Comparison of ENCODE assay signal across 23 cellular contexts in the genomic region with DNA sequence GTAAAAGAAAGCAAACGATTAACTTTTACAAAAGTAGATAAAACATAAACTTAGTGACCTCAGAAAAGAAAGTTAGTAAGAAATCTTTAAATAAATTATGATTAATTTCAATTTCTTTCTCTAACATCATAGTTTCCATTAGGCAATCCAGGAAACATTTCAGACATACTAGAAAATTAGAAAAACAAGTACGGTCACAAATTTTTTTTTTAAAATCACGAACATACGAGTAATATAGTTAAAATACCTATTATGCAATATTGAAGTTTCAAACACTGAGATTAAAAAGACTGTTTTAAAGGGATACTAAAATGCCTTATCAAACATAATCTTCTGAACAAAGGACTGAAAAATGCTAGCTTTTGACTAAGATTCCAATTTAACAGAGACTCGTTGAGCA. TPM values are rescaled to one million over a fixed set of nuclear protein-coding genes. Genes with fewer than 3 reads are reported as not detected.
DNase-seq lines count a peak whose midpoint lies in the region; ATAC-seq and TF ChIP-seq lines count a peak whose summit lies in the region.
"Had no signal": no experiment of that assay in that cellular context is flagged by ENCODE, and none has a peak within 500 bp of the region (broad histone marks: within the 10 kb centered on the region; RNA-seq: fewer than 3 reads in every experiment).

No MANE protein-coding gene starts in this region.

- no peak for DNase-seq in activated T-cell treated with anti-CD3 and anti-CD28 coated beads, Interleukin-2, amount 50 U/mL, for 24 hours
- DNase-seq in activated T-cell treated with anti-CD3 and anti-CD28 coated beads, Interleukin-2, amount 50 U/mL, for 48 hours: no peak
- peak; percentile 49 for DNase-seq in fibroblast of peridontal ligament (ENCODE audit: extremely low read depth)
- DNase-seq in thoracic aorta (ENCODE audit: low spot score): no peak
- DNase-seq in activated T-helper 2 cell treated with anti-CD3 and anti-CD28 coated beads, Interferon-gamma antibody, Interleukin-2, Interleukin-4, amounts not matched to agents 10 μg/mL and 5 μg/mL and 100 μg/mL, durations not matched to agents 14 hours and 24 hours and 36 hours (ENCODE audit: low spot score): no peak
- DNase-seq in stimulated activated naive CD4-positive, alpha-beta T cell (lab: John Stamatoyannopoulos, UW): no peak
- DNase-seq: activated gamma-delta T cell treated with Interleukin-2 at 50 U/mL for 16 hours; colonic mucosa; DND-41; gastrocnemius medialis; MV-4-11; naive thymus-derived CD4-positive, alpha-beta T cell; NCI-H187 treated with DMSO at 0.1 percent for 48 hours; NCI-H2227 treated with DMSO at 0.1 percent for 48 hours; NCI-H82; PC-9; stimulated activated CD4-positive, alpha-beta T cell treated with anti-CD3 and anti-CD28 coated beads, Interleukin-4, amount 100 ng/mL, for 1 hour; T-helper 1 cell; WERI-Rb-1 had no signal

- peak; percentile 74 for ATAC-seq in thoracic aorta (ENCODE audit: insufficient number of reproducible peaks, low FRiP score, low read depth)
- ATAC-seq in GM19397 (IDR thresholded peaks at IDR 0.05; ENCODE audit: unreplicated experiment): no peak
- ATAC-seq: gastrocnemius medialis; naive thymus-derived CD4-positive, alpha-beta T cell had no signal

- H3K4me1 Mint-ChIP-seq in activated T-cell treated with anti-CD3 and anti-CD28 coated beads, Interleukin-2, amount 50 U/mL, for 24 hours (ENCODE audit: low read depth): peaks cover 47% of the 10 kb centered on the region
- H3K4me1 Mint-ChIP-seq in activated naive CD8-positive, alpha-beta T cell (ENCODE audit: low read depth): peaks cover 43% of the 10 kb centered on the region
- peaks cover 26% of the 10 kb centered on the region for H3K4me1 Mint-ChIP-seq in activated T-helper 2 cell treated with anti-CD3 and anti-CD28 coated beads, Interferon-gamma antibody, Interleukin-2, Interleukin-4, amounts not matched to agents 10 μg/mL and 5 μg/mL and 100 μg/mL, durations not matched to agents 14 hours and 24 hours and 36 hours (ENCODE audit: low read depth)

- no peak overlapping the region for H3K4me3 Mint-ChIP-seq in activated T-cell treated with anti-CD3 and anti-CD28 coated beads, Interleukin-2, amount 50 U/mL, for 24 hours
- H3K4me3 Mint-ChIP-seq in activated naive CD8-positive, alpha-beta T cell: peak overlapping the region; percentile 22
- no peak overlapping the region for H3K4me3 Mint-ChIP-seq in activated T-helper 2 cell treated with anti-CD3 and anti-CD28 coated beads, Interferon-gamma antibody, Interleukin-2, Interleukin-4, amounts not matched to agents 10 μg/mL and 5 μg/mL and 100 μg/mL, durations not matched to agents 14 hours and 24 hours and 36 hours (ENCODE audit: low read depth)
- H3K4me3 Mint-ChIP-seq: memory B cell; naive thymus-derived CD4-positive, alpha-beta T cell had no signal

- H3K27ac ChIP-seq in thoracic aorta: peak overlapping the region; percentile 46 to 68
- H3K27ac ChIP-seq: colonic mucosa, gastrocnemius medialis, PC-9, WERI-Rb-1 had no signal

- no peaks in the 10 kb centered on the region for H3K27me3 ChIP-seq in thoracic aorta (replicated peaks; ENCODE audit: insufficient read depth)
- H3K27me3 ChIP-seq: colonic mucosa, gastrocnemius medialis had no signal

- peaks cover 86% of the 10 kb centered on the region for H3K36me3 Mint-ChIP-seq in activated T-cell treated with anti-CD3 and anti-CD28 coated beads, Interleukin-2, amount 50 U/mL, for 24 hours (ENCODE audit: low read depth)
- H3K36me3 Mint-ChIP-seq in activated naive CD8-positive, alpha-beta T cell: peaks cover 20% of the 10 kb centered on the region
- peaks cover 58% of the 10 kb centered on the region for H3K36me3 Mint-ChIP-seq in activated T-helper 2 cell treated with anti-CD3 and anti-CD28 coated beads, Interferon-gamma antibody, Interleukin-2, Interleukin-4, amounts not matched to agents 10 μg/mL and 5 μg/mL and 100 μg/mL, durations not matched to agents 14 hours and 24 hours and 36 hours (ENCODE audit: low read depth)

- no peaks in the 10 kb centered on the region for H3K27me3 Mint-ChIP-seq in activated T-cell treated with anti-CD3 and anti-CD28 coated beads, Interleukin-2, amount 50 U/mL, for 24 hours
- no peaks in the 10 kb centered on the region for H3K27me3 Mint-ChIP-seq in activated naive CD8-positive, alpha-beta T cell
- no peaks in the 10 kb centered on the region for H3K27me3 Mint-ChIP-seq in activated T-helper 2 cell treated with anti-CD3 and anti-CD28 coated beads, Interferon-gamma antibody, Interleukin-2, Interleukin-4, amounts not matched to agents 10 μg/mL and 5 μg/mL and 100 μg/mL, durations not matched to agents 14 hours and 24 hours and 36 hours (ENCODE audit: low read depth)
- H3K27me3 Mint-ChIP-seq: memory B cell; naive thymus-derived CD4-positive, alpha-beta T cell; progenitor cell of endocrine pancreas had no signal

- H3K36me3 ChIP-seq in thoracic aorta: peaks cover 23% of the 10 kb centered on the region
- H3K36me3 ChIP-seq: colonic mucosa had no signal

- H3K27ac Mint-ChIP-seq in activated T-cell treated with anti-CD3 and anti-CD28 coated beads, Interleukin-2, amount 50 U/mL, for 24 hours: peak overlapping the region; percentile 90
- H3K27ac Mint-ChIP-seq in activated naive CD8-positive, alpha-beta T cell: peak overlapping the region; percentile 89
- no peak overlapping the region for H3K27ac Mint-ChIP-seq in activated T-helper 2 cell treated with anti-CD3 and anti-CD28 coated beads, Interferon-gamma antibody, Interleukin-2, Interleukin-4, amounts not matched to agents 10 μg/mL and 5 μg/mL and 100 μg/mL, durations not matched to agents 14 hours and 24 hours and 36 hours
- H3K27ac Mint-ChIP-seq: memory B cell, progenitor cell of endocrine pancreas had no signal

- intact Hi-C loops in activated T-helper 2 cell treated with anti-CD3 and anti-CD28 coated beads, Interferon-gamma antibody, Interleukin-2, Interleukin-4, amounts not matched to agents 10 μg/mL and 5 μg/mL and 100 μg/mL, durations not matched to agents 14 hours and 24 hours and 36 hours (cut with micrococcal nuclease): no loop called here

- no peaks in the 10 kb centered on the region for H3K9me3 ChIP-seq in thoracic aorta
- H3K9me3 ChIP-seq: colonic mucosa, gastrocnemius medialis had no signal

- H3K4me3 ChIP-seq in thoracic aorta: no peak overlapping the region
- H3K4me3 ChIP-seq: colonic mucosa, gastrocnemius medialis, PC-9 had no signal

- no peaks in the 10 kb centered on the region for H3K9me3 Mint-ChIP-seq in activated T-cell treated with anti-CD3 and anti-CD28 coated beads, Interleukin-2, amount 50 U/mL, for 24 hours
- H3K9me3 Mint-ChIP-seq in activated naive CD8-positive, alpha-beta T cell (ENCODE audit: low read depth): no peaks in the 10 kb centered on the region
- no peaks in the 10 kb centered on the region for H3K9me3 Mint-ChIP-seq in activated T-helper 2 cell treated with anti-CD3 and anti-CD28 coated beads, Interferon-gamma antibody, Interleukin-2, Interleukin-4, amounts not matched to agents 10 μg/mL and 5 μg/mL and 100 μg/mL, durations not matched to agents 14 hours and 24 hours and 36 hours
- H3K9me3 Mint-ChIP-seq: memory B cell; naive thymus-derived CD4-positive, alpha-beta T cell had no signal

- peaks cover 18 to 19% of the 10 kb centered on the region in 2 donors for H3K4me1 ChIP-seq in thoracic aorta (ENCODE audit: control insufficient read depth in 1 of 2, low read depth in 2 of 2)
- H3K4me1 ChIP-seq: colonic mucosa, gastrocnemius medialis had no signal

- no peak for TF ChIP-seq CTCF in thoracic aorta (IDR thresholded peaks at IDR 0.05)

RNA-seq across cellular contexts. Expression of gene NOL7, which starts 26.2 kb away (rescaled TPM):
- 10 to 100 TPM; 75.3 to 96.0 TPM for total RNA-seq in thoracic aorta
- total RNA-seq in activated T-helper 2 cell treated with anti-CD3 and anti-CD28 coated beads, Interferon-gamma antibody, Interleukin-2, Interleukin-4, amounts not matched to agents 10 μg/mL and 5 μg/mL and 100 μg/mL, durations not matched to agents 14 hours and 24 hours and 36 hours: 82.5 and 84.1 TPM in 2 replicates
